1 cellular context compared by ENCODE assay signal in genomic region chr10:122344741-122345258, GRCh38.
TF ChIP-seq lines count a peak whose summit lies in the region.

No MANE protein-coding gene starts in this region.

TF ChIP-seq in HepG2, 621 proteins besides CTCF, POLR2A, EP300 and RAD21 (continued from another document and continues in another):
- TF ChIP-seq ZNF318 (CRISPR knock-in tag; IDR thresholded peaks at IDR 0.05): no peak
- no peak for TF ChIP-seq FOXO4 (CRISPR knock-in tag; conservative IDR thresholded peaks at IDR 0.05)
- TF ChIP-seq ZNF768 (CRISPR knock-in tag; IDR thresholded peaks at IDR 0.05): no peak
- TF ChIP-seq KLF6 (CRISPR knock-in tag; IDR thresholded peaks at IDR 0.05): 0 out of 2 replicates have a peak, but pooled peaks have one; percentile 15
- TF ChIP-seq SMAD1 (CRISPR knock-in tag; IDR thresholded peaks at IDR 0.05; ENCODE audit: borderline replicate concordance, low read depth): no peak
- TF ChIP-seq NRL (CRISPR knock-in tag; IDR thresholded peaks at IDR 0.05; ENCODE audit: borderline replicate concordance): no peak; the same call in 1 of the 2 replicates
- no peak for TF ChIP-seq PAF1 (CRISPR knock-in tag; IDR thresholded peaks at IDR 0.05)
- TF ChIP-seq ZNF607 (CRISPR knock-in tag; IDR thresholded peaks at IDR 0.05; ENCODE audit: borderline replicate concordance): no peak
- no peak for TF ChIP-seq CREB3 (CRISPR knock-in tag; IDR thresholded peaks at IDR 0.05)
- no peak; the same call in 1 of the 2 replicates for TF ChIP-seq SRY (CRISPR knock-in tag; IDR thresholded peaks at IDR 0.05)
- no peak for TF ChIP-seq E2F2 (CRISPR knock-in tag; IDR thresholded peaks at IDR 0.05; ENCODE audit: borderline replicate concordance)
- peak; percentile 87 for TF ChIP-seq TFE3 (CRISPR knock-in tag; IDR thresholded peaks at IDR 0.05)
- TF ChIP-seq SNAPC5 (CRISPR knock-in tag; IDR thresholded peaks at IDR 0.05; ENCODE audit: borderline replicate concordance): no peak
- TF ChIP-seq ZSCAN12 (CRISPR knock-in tag; IDR thresholded peaks at IDR 0.05): no peak
- no peak for TF ChIP-seq RNF2 (conservative IDR thresholded peaks at IDR 0.05; ENCODE audit: low read depth)
- no peak for TF ChIP-seq ATRX (CRISPR knock-in tag; IDR thresholded peaks at IDR 0.05; ENCODE audit: borderline replicate concordance)
- peak; percentile 70; the same call in 1 of the 2 replicates for TF ChIP-seq TRAFD1 (CRISPR knock-in tag; IDR thresholded peaks at IDR 0.05; ENCODE audit: borderline replicate concordance)
- no peak for TF ChIP-seq AKAP8 (CRISPR knock-in tag; IDR thresholded peaks at IDR 0.05)
- TF ChIP-seq SAP130 (CRISPR knock-in tag; IDR thresholded peaks at IDR 0.05; ENCODE audit: low read depth): peak; percentile 77
- peak; percentile 60; the same call in 1 of the 2 replicates for TF ChIP-seq YEATS2 (CRISPR knock-in tag; IDR thresholded peaks at IDR 0.05; ENCODE audit: borderline replicate concordance)
- peak; percentile 69 for TF ChIP-seq FOXO1 (CRISPR knock-in tag; IDR thresholded peaks at IDR 0.05)
- TF ChIP-seq ZNF644 (CRISPR knock-in tag; IDR thresholded peaks at IDR 0.05; ENCODE audit: low read depth): peak; percentile 94
- TF ChIP-seq NFAT5 (CRISPR knock-in tag; IDR thresholded peaks at IDR 0.05): no peak
- TF ChIP-seq ZNF230 (CRISPR knock-in tag; IDR thresholded peaks at IDR 0.05): no peak
- no peak for TF ChIP-seq ZNF33A (CRISPR knock-in tag; IDR thresholded peaks at IDR 0.05; ENCODE audit: borderline replicate concordance)
- no peak for TF ChIP-seq SCMH1 (CRISPR knock-in tag; IDR thresholded peaks at IDR 0.05; ENCODE audit: borderline replicate concordance)
- 0 out of 2 replicates have a peak, but pooled peaks have one; percentile 48 for TF ChIP-seq PHF20 (CRISPR knock-in tag; IDR thresholded peaks at IDR 0.05)
- no peak for TF ChIP-seq ELK4 (CRISPR knock-in tag; IDR thresholded peaks at IDR 0.05; ENCODE audit: borderline replicate concordance)
- TF ChIP-seq STAT5B (CRISPR knock-in tag; IDR thresholded peaks at IDR 0.05): no peak
- 0 out of 2 replicates have a peak, but pooled peaks have one; percentile 51 for TF ChIP-seq ZMAT3 (CRISPR knock-in tag; conservative IDR thresholded peaks at IDR 0.05)
- no peak for TF ChIP-seq TBX3 (IDR thresholded peaks at IDR 0.05; ENCODE audit: borderline replicate concordance)
